In genomic region chr2:105909215-105909614, GRCh38 we compare ENCODE assay signal across 12 cellular contexts.
"Had no signal": no experiment of that assay in that cellular context is flagged by ENCODE, and none has a peak within 500 bp of the region (broad histone marks: within the 10 kb centered on the region; RNA-seq: fewer than 3 reads in every experiment).

No MANE protein-coding gene starts in this region.

- H3K27me3 ChIP-seq: testis, upper lobe of right lung had no signal

- DNase-seq: activated CD4-positive, alpha-beta memory T cell treated with anti-CD3 and anti-CD28 coated beads for 36 hours; activated CD4-positive, alpha-beta T cell treated with anti-CD3 and anti-CD28 coated beads for 1 hour; activated naive CD4-positive, alpha-beta T cell treated with Interleukin-2 at 50 U/mL for 16 hours; effector memory CD8-positive, alpha-beta T cell; natural killer cell; occipital lobe; stimulated activated CD4-positive, alpha-beta T cell treated with anti-CD3 and anti-CD28 coated beads, Interleukin-2, amount 100 ng/mL, for 48 hours; stimulated activated naive CD8-positive, alpha-beta T cell treated with anti-CD3 and anti-CD28 coated beads, Interleukin-15, amount 100 ng/mL, for 72 hours; testis; upper lobe of right lung had no signal

- H3K4me3 ChIP-seq: lung, prostate gland, testis, upper lobe of right lung had no signal

- H3K27ac ChIP-seq: prostate gland, testis, upper lobe of right lung had no signal

- H3K36me3 ChIP-seq: prostate gland, upper lobe of right lung had no signal

- H3K9me3 ChIP-seq: prostate gland, testis, upper lobe of right lung had no signal

- ATAC-seq: effector memory CD8-positive, alpha-beta T cell; natural killer cell; stimulated activated naive CD8-positive, alpha-beta T cell treated with anti-CD3 and anti-CD28 coated beads, Interleukin-15, amount 100 ng/mL, for 72 hours; upper lobe of right lung had no signal

- H3K4me1 ChIP-seq: prostate gland, testis had no signal
